1 cellular context compared by ENCODE assay signal in genomic region chr9:122912671-122912963, GRCh38.
TF ChIP-seq lines count a peak whose summit lies in the region.

No MANE protein-coding gene starts in this region.

TF ChIP-seq in K562, 482 proteins besides CTCF, POLR2A, EP300 and RAD21:
- TF ChIP-seq YBX1 (IDR thresholded peaks at IDR 0.05) = no peak
- TF ChIP-seq SPI1 (IDR thresholded peaks at IDR 0.05; ENCODE audit: borderline replicate concordance, low read depth, low read length) = peak; percentile 42; the same call in 1 of the 2 replicates
- TF ChIP-seq ZNF780A (CRISPR knock-in tag; IDR thresholded peaks at IDR 0.05) = no peak
- 0 out of 2 replicates have a peak, but pooled peaks have one; percentile 56 for TF ChIP-seq PREB (CRISPR knock-in tag; IDR thresholded peaks at IDR 0.05)
- TF ChIP-seq HDAC1 (IDR thresholded peaks at IDR 0.05) = no peak
- peak; percentile 67; the same call in 1 of the 2 replicates for TF ChIP-seq RERE (CRISPR knock-in tag; IDR thresholded peaks at IDR 0.05; ENCODE audit: borderline replicate concordance)
- TF ChIP-seq ZNF280A (IDR thresholded peaks at IDR 0.05; ENCODE audit: low read depth, partially characterized antibody) = peak; percentile 6
- no peak for TF ChIP-seq MYNN (IDR thresholded peaks at IDR 0.05)
- no peak for TF ChIP-seq MYNN (CRISPR knock-in tag; IDR thresholded peaks at IDR 0.05)
- TF ChIP-seq POU5F1 (IDR thresholded peaks at IDR 0.05; ENCODE audit: borderline replicate concordance, low read depth, low read length, partially characterized antibody) = no peak
